8 cellular contexts compared by ENCODE assay signal in the genomic region with DNA sequence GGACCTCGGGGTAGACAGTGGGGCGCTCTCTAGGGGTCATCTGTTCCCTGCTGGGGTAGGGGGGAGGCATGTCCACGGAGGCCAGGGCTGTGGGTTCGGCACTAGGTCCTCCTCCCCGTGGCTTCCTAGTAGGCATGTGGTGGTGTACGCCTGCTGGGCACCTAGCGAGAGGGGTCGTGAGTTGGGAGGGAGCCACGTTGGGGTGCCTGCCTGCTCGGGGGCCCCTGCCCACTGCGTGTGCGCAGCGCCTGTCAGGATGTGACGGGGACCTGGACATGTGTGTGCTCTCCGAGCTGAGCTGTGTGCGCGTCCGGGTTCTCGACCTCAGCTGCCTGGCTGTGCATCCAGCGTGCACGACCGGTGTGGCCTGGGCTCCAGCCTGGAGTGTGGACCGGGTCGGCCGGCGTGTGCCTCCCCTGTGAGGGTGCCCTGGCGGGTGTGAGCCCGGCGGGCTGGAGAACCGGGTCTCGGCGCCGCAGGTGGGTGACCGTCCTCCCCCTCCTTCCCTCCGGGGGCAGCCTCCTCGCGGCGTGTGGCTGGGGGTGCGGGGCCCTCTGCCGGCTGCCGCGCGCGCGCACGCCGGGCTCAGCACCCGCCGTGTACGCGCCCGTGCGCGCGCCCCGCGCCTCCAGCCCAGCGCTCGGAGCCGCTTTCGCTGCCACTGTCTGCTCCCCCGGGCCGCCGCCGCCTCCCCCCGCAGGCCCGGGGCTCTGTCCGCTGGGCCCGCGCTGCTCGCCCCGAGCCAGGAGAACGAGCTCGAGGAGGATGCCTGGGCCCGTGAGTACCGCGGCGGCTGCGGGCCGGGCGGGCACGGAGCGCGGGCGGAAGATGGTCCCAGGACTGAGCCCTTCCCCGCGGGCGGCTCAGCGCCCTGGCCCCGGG. TPM values are rescaled to one million over a fixed set of nuclear protein-coding genes. Genes with fewer than 3 reads are reported as not detected.
DNase-seq lines count a peak whose midpoint lies in the region; ATAC-seq, FAIRE-seq and TF ChIP-seq lines count a peak whose summit lies in the region.

A gene with protein sequence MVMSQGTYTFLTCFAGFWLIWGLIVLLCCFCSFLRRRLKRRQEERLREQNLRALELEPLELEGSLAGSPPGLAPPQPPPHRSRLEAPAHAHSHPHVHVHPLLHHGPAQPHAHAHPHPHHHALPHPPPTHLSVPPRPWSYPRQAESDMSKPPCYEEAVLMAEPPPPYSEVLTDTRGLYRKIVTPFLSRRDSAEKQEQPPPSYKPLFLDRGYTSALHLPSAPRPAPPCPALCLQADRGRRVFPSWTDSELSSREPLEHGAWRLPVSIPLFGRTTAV (plus strand): TSS at position 631 of the 882 bp plus-strand sequence. CDS start 8,254 bp downstream, outside the sequence.

- no peak for DNase-seq in AG04450 (ENCODE audit: low read depth, low spot score)
- peak; percentile 70 for DNase-seq in GM18507 (ENCODE audit: extremely low spot score, insufficient read length, low read depth)
- DNase-seq in NCI-H460 (ENCODE audit: extremely low read depth, low read depth), result peak; percentile 51
- DNase-seq in activated CD4-positive, alpha-beta memory T cell treated with anti-CD3 and anti-CD28 coated beads for 36 hours, result peak; percentile 77
- peak; percentile 40 for DNase-seq in effector CD8-positive, alpha-beta T cell (lab: John Stamatoyannopoulos, UW)
- DNase-seq in lung microvascular endothelial cell (ENCODE audit: low read depth in 2 of 2), result peak; percentile 71 to 80
- DNase-seq in stimulated activated CD8-positive, alpha-beta memory T cell treated with anti-CD3 and anti-CD28 coated beads, Interleukin-15, amount 100 ng/mL, for 48 hours (ENCODE audit: low read depth in 2 of 2), result peak; percentile 61 to 62

- TF ChIP-seq CTCF in AG04450 (IDR thresholded peaks at IDR 0.05; ENCODE audit: low read depth, low read length), result no peak

- CTCF ChIA-PET in AG04450 (lab: Charles Lee), result interaction anchor here (0.6 to 15.6 kb wide), 11 partner anchors 17 to 320 kb away, joined by 3 to 205 read pairs (median 4); no protein-coding TSS in a partner anchor
- CTCF ChIA-PET in activated CD4-positive, alpha-beta memory T cell treated with anti-CD3 and anti-CD28 coated beads for 36 hours (lab: Charles Lee), result interaction anchor here (1.0 to 29.1 kb wide), 8 partner anchors 8 to 136 kb away, joined by 3 to 624 read pairs (median 25); a partner anchor contains a TSS

- peaks cover 9% of the 10 kb centered on the region for H3K36me3 Mint-ChIP-seq in activated CD4-positive, alpha-beta memory T cell treated with anti-CD3 and anti-CD28 coated beads for 36 hours

- peak; percentile 83 for FAIRE-seq in GM18507 (lab: Jason Lieb, UNC)

- H3K27me3 ChIP-seq in AG04450 (ENCODE audit: control insufficient read depth, insufficient read depth, low read length), result no peaks in the 10 kb centered on the region

- intact Hi-C loops in activated CD4-positive, alpha-beta memory T cell treated with anti-CD3 and anti-CD28 coated beads for 36 hours (cut with micrococcal nuclease), result loop anchor here (2.0 kb wide), 1 partner anchor 56 kb away; no protein-coding TSS in a partner anchor

- peak; percentile 44 for ATAC-seq in HG03025 (IDR thresholded peaks at IDR 0.05; ENCODE audit: low FRiP score, unreplicated experiment)

- peak within 1 kb of the TSS; percentile 81 for H3K27ac Mint-ChIP-seq in activated CD4-positive, alpha-beta memory T cell treated with anti-CD3 and anti-CD28 coated beads for 36 hours

- no peaks in the 10 kb centered on the region for H3K9me3 Mint-ChIP-seq in activated CD4-positive, alpha-beta memory T cell treated with anti-CD3 and anti-CD28 coated beads for 36 hours

- peak within 1 kb of the TSS; percentile 39 for H3K27ac ChIP-seq in AG04450 (ENCODE audit: low read depth, low read length)

- peak within 1 kb of the TSS; percentile 73 for H3K4me3 ChIP-seq in AG04450 (ENCODE audit: low read depth, low read length)

- POLR2A ChIA-PET in AG04450 (lab: Yijun Ruan, JAX), result interaction anchor here (0.5 to 2.8 kb wide), 8 partner anchors 19 to 257 kb away, joined by 3 to 15 read pairs (median 3); a partner anchor contains a TSS
- POLR2A ChIA-PET in activated CD4-positive, alpha-beta memory T cell treated with anti-CD3 and anti-CD28 coated beads for 36 hours (lab: Charles Lee), result interaction anchor here (0.7 to 14.3 kb wide), 12 partner anchors 9 to 138 kb away, joined by 3 to 319 read pairs (median 4); a partner anchor contains a TSS

- peaks cover 48% of the 10 kb centered on the region for H3K4me1 Mint-ChIP-seq in activated CD4-positive, alpha-beta memory T cell treated with anti-CD3 and anti-CD28 coated beads for 36 hours (ENCODE audit: low read depth)

- H3K9me3 ChIP-seq in AG04450 (ENCODE audit: control insufficient read depth, insufficient read depth, low read length), result no peaks in the 10 kb centered on the region

- no peaks in the 10 kb centered on the region for H3K27me3 Mint-ChIP-seq in activated CD4-positive, alpha-beta memory T cell treated with anti-CD3 and anti-CD28 coated beads for 36 hours

- peak within 1 kb of the TSS; percentile 67 for H3K4me3 Mint-ChIP-seq in activated CD4-positive, alpha-beta memory T cell treated with anti-CD3 and anti-CD28 coated beads for 36 hours

RNA-seq across cellular contexts. Expression of the gene that starts here (rescaled TPM):
- polyA plus RNA-seq in AG04450 (2011; rRNA removed), result 1.0 and 1.6 TPM in 2 replicates
- polyA minus RNA-seq in AG04450 (2011; rRNA and poly(A)+ RNA removed), result 0.28 and 0.43 TPM in 2 replicates
- total RNA-seq in NCI-H460 (2014; rRNA removed; shearing (Covaris generic)), result 29.8 and 34.5 TPM in 2 replicates
- 124 and 127 TPM in 2 replicates for polyA plus RNA-seq in NCI-H460 (2014; cell fraction: nucleus; rRNA removed)
- total RNA-seq in activated CD4-positive, alpha-beta memory T cell treated with anti-CD3 and anti-CD28 coated beads for 36 hours, result 10 to 100 TPM; 13.3 to 13.6 TPM
- 1.2 and 2.2 TPM in 2 replicates for total RNA-seq in lung microvascular endothelial cell
